In the genomic region with DNA sequence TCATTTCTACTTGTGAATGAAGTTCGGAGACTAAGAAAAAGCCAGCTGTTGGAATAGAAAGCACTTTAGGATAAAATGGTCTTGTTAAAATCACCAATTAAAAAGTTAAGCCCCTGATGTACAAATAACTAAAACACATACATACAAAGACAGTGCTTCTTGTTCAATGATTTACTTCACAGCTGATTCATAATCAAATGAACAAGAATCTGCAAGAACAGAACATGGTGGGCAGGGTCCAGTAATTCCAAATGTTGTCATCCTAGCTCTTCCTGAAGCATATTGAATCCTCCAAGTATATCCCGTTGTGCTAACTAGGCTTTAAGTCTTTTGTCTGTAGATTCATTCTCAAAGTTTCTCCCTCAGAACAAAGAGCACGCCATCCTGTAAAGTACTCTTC, we compare ENCODE assay signal across 21 cellular contexts. TPM values are rescaled to one million over a fixed set of nuclear protein-coding genes. Genes with fewer than 3 reads are reported as not detected.
A peak's percentile ranks its signal among the peaks of the same experiment; 100 is the strongest.
DNase-seq lines count a peak whose midpoint lies in the region; ATAC-seq and TF ChIP-seq lines count a peak whose summit lies in the region.
"Had no signal": no experiment of that assay in that cellular context is flagged by ENCODE, and none has a peak within 500 bp of the region (broad histone marks: within the 10 kb centered on the region; RNA-seq: fewer than 3 reads in every experiment).

No MANE protein-coding gene starts in this region.

- intact Hi-C loops in CD4-positive, alpha-beta T cell (cut with DNase I, micrococcal nuclease): loop anchor here in 1 of 2 experiments (2.0 kb wide), 1 partner anchor 44 kb away; no protein-coding TSS in a partner anchor
- intact Hi-C loops in right cardiac atrium (cut with DNase I): no loop called here

- peaks cover 44% of the 10 kb centered on the region for H3K36me3 ChIP-seq in right atrium auricular region

- no peaks in the 10 kb centered on the region for H3K27me3 ChIP-seq in CD4-positive, alpha-beta T cell (ENCODE audit: control insufficient read depth, insufficient read depth, low read length)
- H3K27me3 ChIP-seq in right cardiac atrium (ENCODE audit: control insufficient read depth, insufficient read depth) (no peaks in the 10 kb centered on the region), right atrium auricular region (no peaks in the 10 kb centered on the region)
- H3K27me3 ChIP-seq: MG63 had no signal

- H3K9me3 Mint-ChIP-seq in activated CD4-positive, alpha-beta T cell treated with anti-CD3 and anti-CD28 coated beads, Interleukin-2, amount 10 ng/mL, durations not matched to agents 7 days and 5 days: peaks cover 2% of the 10 kb centered on the region
- no peaks in the 10 kb centered on the region for H3K9me3 Mint-ChIP-seq in CD4-positive, alpha-beta T cell
- H3K9me3 Mint-ChIP-seq in nephron: peaks cover 4% of the 10 kb centered on the region

- no peak for TF ChIP-seq CTCF in CD4-positive, alpha-beta T cell (IDR thresholded peaks at IDR 0.05)
- TF ChIP-seq CTCF in epithelial cell of proximal tubule (conservative IDR thresholded peaks at IDR 0.05; ENCODE audit: low read depth, low read length): no peak
- TF ChIP-seq CTCF in nephron (IDR thresholded peaks at IDR 0.05; ENCODE audit: unreplicated experiment in 3 of 3): no peak
- TF ChIP-seq CTCF in right atrium auricular region (IDR thresholded peaks at IDR 0.05): no peak

- no peaks in the 10 kb centered on the region for H3K27me3 Mint-ChIP-seq in activated CD4-positive, alpha-beta T cell treated with anti-CD3 and anti-CD28 coated beads, Interleukin-2, amount 10 ng/mL, durations not matched to agents 7 days and 5 days
- no peaks in the 10 kb centered on the region for H3K27me3 Mint-ChIP-seq in CD4-positive, alpha-beta T cell
- H3K27me3 Mint-ChIP-seq in nephron (ENCODE audit: low read depth): no peaks in the 10 kb centered on the region
- H3K27me3 Mint-ChIP-seq: B cell; CD4-positive, alpha-beta memory T cell had no signal

- H3K4me3 ChIP-seq in epithelial cell of proximal tubule (ENCODE audit: low read depth, low read length) (no peak overlapping the region), right cardiac atrium (ENCODE audit: low read length) (no peak overlapping the region), right atrium auricular region (no peak overlapping the region)
- H3K4me3 ChIP-seq: HAP-1, MG63 had no signal

- H3K4me1 Mint-ChIP-seq in activated CD4-positive, alpha-beta T cell treated with anti-CD3 and anti-CD28 coated beads, Interleukin-2, amount 10 ng/mL, durations not matched to agents 7 days and 5 days: no peaks in the 10 kb centered on the region
- H3K4me1 Mint-ChIP-seq in CD4-positive, alpha-beta T cell (ENCODE audit: low read depth): no peaks in the 10 kb centered on the region
- no peaks in the 10 kb centered on the region for H3K4me1 Mint-ChIP-seq in nephron
- H3K4me1 Mint-ChIP-seq: B cell; CD4-positive, alpha-beta memory T cell had no signal

- H3K27ac Mint-ChIP-seq in activated CD4-positive, alpha-beta T cell treated with anti-CD3 and anti-CD28 coated beads, Interleukin-2, amount 10 ng/mL, durations not matched to agents 7 days and 5 days: peak overlapping the region; percentile 5
- peak overlapping the region; percentile 12 for H3K27ac Mint-ChIP-seq in CD4-positive, alpha-beta T cell
- H3K27ac Mint-ChIP-seq in nephron: peak overlapping the region; percentile 6 to 93 (median 24)
- H3K27ac Mint-ChIP-seq: B cell had no signal

- CTCF ChIA-PET in activated CD4-positive, alpha-beta T cell treated with anti-CD3 and anti-CD28 coated beads, Interleukin-2, amount 10 ng/mL, durations not matched to agents 7 days and 5 days (lab: Charles Lee): interaction anchor here (0.9 to 1.1 kb wide), 2 partner anchors 13 to 27 kb away, joined by 3 read pairs; no protein-coding TSS in a partner anchor
- CTCF ChIA-PET in CD4-positive, alpha-beta T cell (lab: Charles Lee): interaction anchor here (1.5 kb wide), 1 partner anchor 25 kb away, joined by 3 read pairs; no protein-coding TSS in a partner anchor

- no peak for ATAC-seq in CD4-positive, alpha-beta T cell (ENCODE audit: poor library complexity)
- no peak for ATAC-seq in right cardiac atrium

- no peaks in the 10 kb centered on the region for H3K9me3 ChIP-seq in CD4-positive, alpha-beta T cell (ENCODE audit: control insufficient read depth, low read length)
- H3K9me3 ChIP-seq in right cardiac atrium (ENCODE audit: control insufficient read depth, low read length): peaks cover 3% of the 10 kb centered on the region
- peaks cover 0 to 6% of the 10 kb centered on the region in 2 donors for H3K9me3 ChIP-seq in right atrium auricular region
- H3K9me3 ChIP-seq: HAP-1, MG63 had no signal

- 93% methylated on average over 3 of the region's 3 CpGs for WGBS in right cardiac atrium

- no peaks in the 10 kb centered on the region for H3K4me1 ChIP-seq in right cardiac atrium (ENCODE audit: control insufficient read depth, insufficient read depth, low read length)
- H3K4me1 ChIP-seq in right atrium auricular region: no peaks in the 10 kb centered on the region
- H3K4me1 ChIP-seq: HAP-1 had no signal

- H3K4me3 Mint-ChIP-seq in activated CD4-positive, alpha-beta T cell treated with anti-CD3 and anti-CD28 coated beads, Interleukin-2, amount 10 ng/mL, durations not matched to agents 7 days and 5 days: no peak overlapping the region
- no peak overlapping the region for H3K4me3 Mint-ChIP-seq in CD4-positive, alpha-beta T cell
- H3K4me3 Mint-ChIP-seq in nephron: no peak overlapping the region
- H3K4me3 Mint-ChIP-seq: B cell; CD4-positive, alpha-beta memory T cell had no signal

- POLR2A ChIA-PET in activated CD4-positive, alpha-beta T cell treated with anti-CD3 and anti-CD28 coated beads, Interleukin-2, amount 10 ng/mL, durations not matched to agents 7 days and 5 days (lab: Charles Lee): no interaction called here
- POLR2A ChIA-PET in CD4-positive, alpha-beta T cell (lab: Charles Lee): no interaction called here

- peaks cover 67% of the 10 kb centered on the region for H3K36me3 Mint-ChIP-seq in activated CD4-positive, alpha-beta T cell treated with anti-CD3 and anti-CD28 coated beads, Interleukin-2, amount 10 ng/mL, durations not matched to agents 7 days and 5 days (ENCODE audit: low read depth)
- H3K36me3 Mint-ChIP-seq in CD4-positive, alpha-beta T cell (ENCODE audit: low read depth): peaks cover 83% of the 10 kb centered on the region
- H3K36me3 Mint-ChIP-seq in nephron (ENCODE audit: low read depth): peaks cover 70% of the 10 kb centered on the region

- no peak for DNase-seq in activated CD4-positive, alpha-beta T cell treated with anti-CD3 and anti-CD28 coated beads, Interleukin-2, amount 10 ng/mL, durations not matched to agents 7 days and 5 days
- DNase-seq in activated CD4-positive, alpha-beta T cell treated with anti-CD3 and anti-CD28 coated beads, Interleukin-2, amount 50 U/mL, for 1 hour: no peak
- DNase-seq in CD4-positive, alpha-beta T cell: no peak
- DNase-seq in epithelial cell of proximal tubule (ENCODE audit: low read depth) (peak; percentile 56), right cardiac atrium (no peak), NCI-H2107 treated with DMSO at 0.1 percent for 48 hours (lab: John Stamatoyannopoulos, UW; ENCODE audit: unreplicated experiment) (no peak), right atrium auricular region (ENCODE audit: low spot score) (no peak)
- DNase-seq: 8988T; Calu3; CD4-positive, alpha-beta memory T cell; GF-D8; Kasumi-1; MG63; NCI-H1048; NCI-H1436; NCI-H2029; NCI-H2171; NCI-H526 had no signal

- no peak overlapping the region for H3K27ac ChIP-seq in CD4-positive, alpha-beta T cell (ENCODE audit: low read depth, low read length)
- H3K27ac ChIP-seq in right cardiac atrium (ENCODE audit: low read length) (no peak overlapping the region), right atrium auricular region (no peak overlapping the region)

RNA-seq across cellular contexts. Expression of a gene that starts 24.5 kb away (rescaled TPM):
- total RNA-seq in activated CD4-positive, alpha-beta T cell treated with anti-CD3 and anti-CD28 coated beads, Interleukin-2, amount 10 ng/mL, durations not matched to agents 7 days and 5 days: 10 to 100 TPM; 41.7 to 45.7 TPM
- 10 to 100 TPM; 18.6 to 21.4 TPM for total RNA-seq in CD4-positive, alpha-beta T cell
- total RNA-seq in epithelial cell of proximal tubule: 24.7 and 30.4 TPM in 2 replicates
- 10 to 100 TPM; 32.1 to 44.3 (median 37.1) TPM for total RNA-seq in right cardiac atrium
- 26.9 TPM for polyA plus RNA-seq in right cardiac atrium
- total RNA-seq in right atrium auricular region: 10 to 100 TPM; 12.3 to 15.4 TPM

RNA-seq across cellular contexts. Expression of a gene that starts 41.9 kb away (rescaled TPM):
- total RNA-seq in activated CD4-positive, alpha-beta T cell treated with anti-CD3 and anti-CD28 coated beads, Interleukin-2, amount 10 ng/mL, durations not matched to agents 7 days and 5 days: 10 to 100 TPM; 37.9 to 43.6 TPM
- 10 to 100 TPM; 20.9 to 21.6 TPM for total RNA-seq in CD4-positive, alpha-beta T cell
- total RNA-seq in epithelial cell of proximal tubule: 27.5 and 37.0 TPM in 2 replicates
- 10 to 100 TPM; 44.1 to 56.4 (median 51.0) TPM for total RNA-seq in right cardiac atrium
- polyA plus RNA-seq in right cardiac atrium: 28.4 TPM
- total RNA-seq in right atrium auricular region: 10 to 100 TPM; 29.7 to 44.2 TPM

RNA-seq across cellular contexts. Expression of a gene that starts 42.3 kb away (rescaled TPM):
- total RNA-seq in activated CD4-positive, alpha-beta T cell treated with anti-CD3 and anti-CD28 coated beads, Interleukin-2, amount 10 ng/mL, durations not matched to agents 7 days and 5 days: 1 to 10 TPM in 1 of 2 experiments, under 1 TPM in 1; 0.72 to 1.2 TPM
- under 1 TPM; 0.47 to 0.70 TPM for total RNA-seq in CD4-positive, alpha-beta T cell
- total RNA-seq in epithelial cell of proximal tubule (1.6 and 2.3 TPM in 2 replicates), right cardiac atrium (1 to 10 TPM; 4.1 to 6.9 (median 4.5) TPM), right atrium auricular region (1 to 10 TPM; 4.6 to 5.4 TPM)
- polyA plus RNA-seq in right cardiac atrium: 4.1 TPM
